Comparison of ENCODE assay signal across 15 cellular contexts in the genomic region with DNA sequence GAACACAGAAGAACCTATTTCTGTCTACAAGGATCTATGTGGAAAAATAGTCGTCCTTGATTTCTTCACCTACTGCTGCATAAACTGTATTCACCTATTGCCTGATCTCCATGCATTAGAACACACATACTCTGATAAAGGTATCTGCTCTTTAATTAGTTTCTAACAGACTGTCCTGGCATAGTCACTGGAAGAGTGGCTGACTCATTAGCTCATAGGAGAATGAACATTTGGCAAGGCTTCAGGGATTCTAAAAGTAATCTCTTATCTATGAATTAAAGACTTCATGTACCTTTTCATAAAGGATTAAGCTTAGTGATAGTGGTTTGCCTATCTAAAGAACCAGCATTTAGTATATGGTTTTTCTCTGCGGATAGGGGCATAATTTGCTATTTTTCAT. TPM values are rescaled to one million over a fixed set of nuclear protein-coding genes. Genes with fewer than 3 reads are reported as not detected.
DNase-seq lines count a peak whose midpoint lies in the region; ATAC-seq, FAIRE-seq and TF ChIP-seq lines count a peak whose summit lies in the region.
"Had no signal": no experiment of that assay in that cellular context is flagged by ENCODE, and none has a peak within 500 bp of the region (broad histone marks: within the 10 kb centered on the region; RNA-seq: fewer than 3 reads in every experiment).

No MANE protein-coding gene starts in this region.

- peaks cover 12% of the 10 kb centered on the region for H4K20me1 ChIP-seq in Loucy (ENCODE audit: insufficient read depth, low read length, poor library complexity, severe bottlenecking)
- no peaks in the 10 kb centered on the region for H4K20me1 ChIP-seq in GM12878 (ENCODE audit: control insufficient read depth, insufficient read depth)

- SMC1A ChIA-PET in GM12878 (lab: Charles Lee; ENCODE audit: uncharacterized antibody, unreplicated experiment) = interaction anchor here (1.1 to 2.4 kb wide), 10 partner anchors 9 to 167 kb away, joined by 3 to 13 read pairs (median 6); no protein-coding TSS in a partner anchor

- CTCF ChIA-PET in GM12878 (lab: Yijun Ruan, JAX) = interaction anchor here (1.0 to 2.2 kb wide), 8 partner anchors 9 to 245 kb away, joined by 3 to 6 read pairs (median 4); no protein-coding TSS in a partner anchor

- H3K4me2 ChIP-seq in Loucy (ENCODE audit: low read depth, low read length, poor library complexity, severe bottlenecking) (peak overlapping the region; percentile 95), GM12878 (ENCODE audit: control insufficient read depth, insufficient read depth) (peak overlapping the region; percentile 75; the same call in 1 of the 2 replicates)
- H3K4me2 ChIP-seq: KMS-11 had no signal

- intact Hi-C loops in GM12878 (cut with micrococcal nuclease; ENCODE audit: unreplicated experiment) (loop anchor here (2.0 to 5.0 kb wide), 4 partner anchors 20 to 244 kb away; no protein-coding TSS in a partner anchor), right cardiac atrium (cut with DNase I) (loop anchor here in 1 of 4 donors (10.0 kb wide), 1 partner anchor 186 kb away; a partner anchor contains a TSS), vagina (cut with DNase I) (no loop called here), lower lobe of right lung (cut with DNase I) (no loop called here)

- TF ChIP-seq CTCF in Loucy (conservative IDR thresholded peaks at IDR 0.05; ENCODE audit: low read length) (no peak), GM12878 (IDR thresholded peaks at IDR 0.05 in 2 of 3, conservative IDR thresholded peaks at IDR 0.05 in 1 of 3; ENCODE audit: control insufficient read depth in 2 of 3, extremely low read depth in 1 of 3, insufficient read depth in 1 of 3, low read depth in 3 of 3, low read length in 3 of 3) (no peak), vagina (IDR thresholded peaks at IDR 0.05) (no peak), lower lobe of right lung (IDR thresholded peaks at IDR 0.05) (no peak)

- no peaks in the 10 kb centered on the region for H3F3A ChIP-seq in Loucy (ENCODE audit: low read depth)

- peaks cover 50% of the 10 kb centered on the region for H3K4me1 ChIP-seq in Loucy (ENCODE audit: insufficient read depth, low read length, poor library complexity, severe bottlenecking)
- peaks cover 11% of the 10 kb centered on the region for H3K4me1 ChIP-seq in GM12878 (ENCODE audit: control insufficient read depth, insufficient read depth, low read length)
- H3K4me1 ChIP-seq in right cardiac atrium (ENCODE audit: control insufficient read depth, insufficient read depth, low read length) = peaks cover 2% of the 10 kb centered on the region
- H3K4me1 ChIP-seq in vagina = peaks cover 31% of the 10 kb centered on the region
- H3K4me1 ChIP-seq in lower lobe of right lung = peaks cover 34% of the 10 kb centered on the region
- H3K4me1 ChIP-seq: uterus had no signal

- no peaks in the 10 kb centered on the region for H3K9me2 ChIP-seq in Loucy (replicated peaks; ENCODE audit: low read depth, low read length)

- TF ChIP-seq RAD21 in GM12878 (IDR thresholded peaks at IDR 0.05; ENCODE audit: insufficient read depth, low read depth, low read length) = no peak

- 85% methylated on average over 2 of the region's 2 CpGs for WGBS in GM12878 (ENCODE audit: insufficient coverage, insufficient replicate concordance, low lambda C conversion rate, missing lambda C conversion rate)
- WGBS in right cardiac atrium = 68% methylated on average over 2 of the region's 2 CpGs

- H3K27ac ChIP-seq in GM12878 (ENCODE audit: control insufficient read depth, insufficient read depth) = peak overlapping the region; percentile 92
- no peak overlapping the region for H3K27ac ChIP-seq in right cardiac atrium (ENCODE audit: low read length)
- no peak overlapping the region for H3K27ac ChIP-seq in vagina
- H3K27ac ChIP-seq in lower lobe of right lung = no peak overlapping the region
- H3K27ac ChIP-seq: colonic mucosa, KMS-11, SJCRH30, uterus had no signal

- H3K9ac ChIP-seq in Loucy (ENCODE audit: low read depth, low read length, poor library complexity, severe bottlenecking) = peak overlapping the region; percentile 97
- H3K9ac ChIP-seq in GM12878 (ENCODE audit: control insufficient read depth, insufficient read depth, low read length) = no peak overlapping the region; the same call in 1 of the 2 replicates
- H3K9ac ChIP-seq: KMS-11 had no signal

- ATAC-seq in GM12878 (0 out of 3 replicates have a peak, but pooled peaks have one; percentile 2), right cardiac atrium (peak in 1 of 2 donors; percentile 36), lower lobe of right lung (no peak), HG03460 (IDR thresholded peaks at IDR 0.05; ENCODE audit: unreplicated experiment) (no peak)

- H2AFZ ChIP-seq in Loucy (ENCODE audit: low read length) (no peak overlapping the region), GM12878 (ENCODE audit: control insufficient read depth, low read depth, low read length) (no peak overlapping the region)

- H3K9me3 ChIP-seq in Loucy (ENCODE audit: insufficient read depth, low read depth, low read length) = peaks cover 7% of the 10 kb centered on the region
- H3K9me3 ChIP-seq in GM12878 (replicated peaks; ENCODE audit: control insufficient read depth, insufficient read depth, low read length) = peaks cover 10% of the 10 kb centered on the region
- H3K9me3 ChIP-seq in right cardiac atrium (ENCODE audit: control insufficient read depth, low read length) = no peaks in the 10 kb centered on the region
- no peaks in the 10 kb centered on the region for H3K9me3 ChIP-seq in vagina
- no peaks in the 10 kb centered on the region for H3K9me3 ChIP-seq in lower lobe of right lung
- H3K9me3 ChIP-seq: colonic mucosa, SJCRH30, uterus had no signal

- no TSS peak for BruUV-seq in GM12878 (replicated peaks; lab: Mats Ljungman, UMichigan)

- no peak for TF ChIP-seq EP300 in GM12878 (IDR thresholded peaks at IDR 0.05; ENCODE audit: borderline replicate concordance in 1 of 2, control insufficient read depth in 1 of 2, low read depth in 2 of 2, low read length in 2 of 2)

- RAD21 ChIA-PET in GM12878 (lab: Charles Lee; ENCODE audit: unreplicated experiment) = interaction anchor here (0.9 to 3.8 kb wide), 11 partner anchors 9 to 238 kb away, joined by 3 to 31 read pairs (median 4); no protein-coding TSS in a partner anchor

- POLR2A ChIA-PET in GM12878 (lab: Charles Lee) = interaction anchor here (0.6 to 2.0 kb wide), 7 partner anchors 13 to 314 kb away, joined by 3 to 9 read pairs (median 4); no protein-coding TSS in a partner anchor

- peaks cover 80% of the 10 kb centered on the region for H3K79me2 ChIP-seq in Loucy (ENCODE audit: insufficient read depth, low read length)
- H3K79me2 ChIP-seq in GM12878 (ENCODE audit: control insufficient read depth, insufficient read depth, low read length) = peaks cover 73% of the 10 kb centered on the region

- in situ Hi-C loops in GM12878 (cut with MboI) = no loop called here

- peaks cover 24% of the 10 kb centered on the region for H3K36me3 ChIP-seq in Loucy (ENCODE audit: insufficient read depth, low read length)
- H3K36me3 ChIP-seq in GM12878 (ENCODE audit: control insufficient read depth in 2 of 2, insufficient read depth in 2 of 2, low read length in 1 of 2) = peaks cover 0 to 23% of the 10 kb centered on the region in 2 experiments; a peak in 3 of 4 replicates
- peaks cover 0 to 28% of the 10 kb centered on the region in 2 donors for H3K36me3 ChIP-seq in vagina
- H3K36me3 ChIP-seq in lower lobe of right lung = peaks cover 38% of the 10 kb centered on the region
- H3K36me3 ChIP-seq: colonic mucosa, uterus had no signal

- DNase-seq in EH (ENCODE audit: low read depth) (peak; percentile 35), GM12878 (ENCODE audit: low read depth, low spot score) (no peak), right cardiac atrium (no peak), vagina (ENCODE audit: extremely low spot score in 2 of 2) (no peak), lower lobe of right lung (no peak)
- DNase-seq in stimulated activated naive CD4-positive, alpha-beta T cell treated with Interleukin-2 at 50 U/mL for 16 hours (lab: John Stamatoyannopoulos, UW) = no peak
- DNase-seq: colonic mucosa; NCI-H2081; NK-92 treated with Interleukin-12 subunit alpha and Interleukin-12 subunit beta, amount 100 ng/mL, for 24 hours; SJCRH30; uterus had no signal

- FAIRE-seq in GM12878 (lab: Jason Lieb, UNC) = no peak
- FAIRE-seq: TTC549 had no signal

- TF ChIP-seq POLR2A in GM12878 (IDR thresholded peaks at IDR 0.05; ENCODE audit: low read depth, low read length) = no peak
- TF ChIP-seq POLR2A in vagina (IDR thresholded peaks at IDR 0.05) = no peak

- H3K27me3 ChIP-seq in Loucy (ENCODE audit: insufficient read depth, low read length, poor library complexity, severe bottlenecking) (no peaks in the 10 kb centered on the region), GM12878 (replicated peaks in 1 of 2; ENCODE audit: control insufficient read depth in 2 of 2, insufficient read depth in 2 of 2, low read length in 1 of 2) (no peaks in the 10 kb centered on the region), right cardiac atrium (ENCODE audit: control insufficient read depth, insufficient read depth) (no peaks in the 10 kb centered on the region), vagina (no peaks in the 10 kb centered on the region), lower lobe of right lung (ENCODE audit: low read depth) (no peaks in the 10 kb centered on the region)
- H3K27me3 ChIP-seq: colonic mucosa, SJCRH30, uterus had no signal

- H3K4me3 ChIP-seq in Loucy (ENCODE audit: low read length, poor library complexity, severe bottlenecking) = peak overlapping the region; percentile 87
- H3K4me3 ChIP-seq in GM12878 = peak overlapping the region; percentile 46
- H3K4me3 ChIP-seq in right cardiac atrium (ENCODE audit: low read length) = peak overlapping the region; percentile 21
- H3K4me3 ChIP-seq in vagina = no peak overlapping the region
- no peak overlapping the region for H3K4me3 ChIP-seq in lower lobe of right lung
- H3K4me3 ChIP-seq: colonic mucosa, SJCRH30, uterus had no signal

RNA-seq across cellular contexts. Expression of a gene that starts 4.1 kb away (rescaled TPM):
- 116 and 122 TPM in 2 replicates for total RNA-seq in GM12878 (2013; cell fraction: nucleolus; rRNA removed)
- total RNA-seq in GM12878 (2014; rRNA removed) (16.4 and 17.4 TPM in 2 replicates), GM12878 (2014; rRNA removed; fragmentation: Illumina TruSeq; extraction: Trizol) (15.4 and 17.0 TPM in 2 replicates), GM12878 (2021) (30.5 and 31.3 TPM in 2 replicates), right cardiac atrium (10 to 100 TPM; 62.3 to 79.8 (median 69.9) TPM), vagina (16.7 TPM), lower lobe of right lung (43.6 TPM)
- 3.3 TPM for polyA plus RNA-seq in GM12878 (2011; ENCODE audit: low read depth)
- polyA plus RNA-seq in GM12878 (2011; rRNA removed) (21.1 and 32.2 TPM in 2 replicates), GM12878 (2014; fragmentation: Illumina TruSeq; extraction: Trizol) (12.9 and 13.9 TPM in 2 replicates), GM12878 (2014; fragmentation: Nextera tagmentation; extraction: Ambion mirVana) (1 to 10 TPM; 1.9 to 3.9 TPM), GM12878 (2014; rRNA removed) (9.0 and 9.8 TPM in 2 replicates), GM12878 (2016; fragmentation: Nextera tagmentation; extraction: Ambion mirVana) (10 to 100 TPM; 20.2 to 21.2 TPM), right cardiac atrium (14.9 TPM)
- polyA plus RNA-seq in GM12878 (2011; cell fraction: cytosol; rRNA removed) = 9.8 and 10.6 TPM in 2 replicates
- 15.3 and 16.5 TPM in 2 replicates for polyA plus RNA-seq in GM12878 (2011; cell fraction: nucleus; rRNA removed)
- polyA plus RNA-seq in GM12878 (2012) = 5.7 and 6.2 TPM in 2 replicates
- polyA minus RNA-seq in GM12878 (2011; rRNA and poly(A)+ RNA removed) = 50.0 and 50.3 TPM in 2 replicates
- polyA minus RNA-seq in GM12878 (2011; cell fraction: cytosol; rRNA and poly(A)+ RNA removed) = 10.4 and 11.6 TPM in 2 replicates
- polyA minus RNA-seq in GM12878 (2011; cell fraction: nucleus; rRNA and poly(A)+ RNA removed) = 49.1 and 74.1 TPM in 2 replicates

RNA-seq across cellular contexts. Expression of a gene that starts 4.7 kb away (rescaled TPM):
- 39.2 and 43.5 TPM in 2 replicates for total RNA-seq in GM12878 (2013; cell fraction: nucleolus; rRNA removed)
- total RNA-seq in GM12878 (2014; rRNA removed) = 13.9 and 16.9 TPM in 2 replicates
- 18.7 and 18.9 TPM in 2 replicates for total RNA-seq in GM12878 (2014; rRNA removed; fragmentation: Illumina TruSeq; extraction: Trizol)
- total RNA-seq in GM12878 (2021) = 11.4 and 12.9 TPM in 2 replicates
- polyA plus RNA-seq in GM12878 (2011; ENCODE audit: low read depth) = 3.9 TPM
- polyA plus RNA-seq in GM12878 (2011; rRNA removed) = 29.8 and 43.7 TPM in 2 replicates
- polyA plus RNA-seq in GM12878 (2011; cell fraction: cytosol; rRNA removed) = 13.0 and 16.5 TPM in 2 replicates
- polyA plus RNA-seq in GM12878 (2011; cell fraction: nucleus; rRNA removed) = 19.5 and 20.5 TPM in 2 replicates
- polyA plus RNA-seq in GM12878 (2012) = 5.0 and 8.0 TPM in 2 replicates
- polyA plus RNA-seq in GM12878 (2014; fragmentation: Illumina TruSeq; extraction: Trizol) = 16.5 and 20.1 TPM in 2 replicates
- 1 to 10 TPM; 4.8 to 5.2 TPM for polyA plus RNA-seq in GM12878 (2014; fragmentation: Nextera tagmentation; extraction: Ambion mirVana)
- polyA plus RNA-seq in GM12878 (2014; rRNA removed) = 9.0 and 10.0 TPM in 2 replicates
- 10 to 100 TPM; 14.2 to 16.4 TPM for polyA plus RNA-seq in GM12878 (2016; fragmentation: Nextera tagmentation; extraction: Ambion mirVana)
- polyA minus RNA-seq in GM12878 (2011; rRNA and poly(A)+ RNA removed) = 28.1 and 36.0 TPM in 2 replicates
- polyA minus RNA-seq in GM12878 (2011; cell fraction: cytosol; rRNA and poly(A)+ RNA removed) = 8.7 and 11.2 TPM in 2 replicates
- polyA minus RNA-seq in GM12878 (2011; cell fraction: nucleus; rRNA and poly(A)+ RNA removed) = 13.1 and 16.7 TPM in 2 replicates
- total RNA-seq in right cardiac atrium = 1 to 10 TPM; 5.0 to 7.3 (median 6.6) TPM
- polyA plus RNA-seq in right cardiac atrium = 4.5 TPM
- 3.9 TPM for total RNA-seq in vagina
- total RNA-seq in lower lobe of right lung = 7.1 TPM

Comparison
In these comparisons a context has a peak if more than half of its experiments do, and no peak if none do; other contexts are left out.
1. H3K4me3 ChIP-seq: peak in Loucy (single experiment), GM12878 (single experiment) and right cardiac atrium (single experiment); none in vagina (0 of 2) and lower lobe of right lung (single experiment).